In genomic region chr10:61283066-61283465, GRCh38 we compare ENCODE assay signal across 21 cellular contexts.
DNase-seq lines count a peak whose midpoint lies in the region; ATAC-seq, FAIRE-seq and TF ChIP-seq lines count a peak whose summit lies in the region.
"Had no signal": no experiment of that assay in that cellular context is flagged by ENCODE, and none has a peak within 500 bp of the region (broad histone marks: within the 10 kb centered on the region; RNA-seq: fewer than 3 reads in every experiment).

No MANE protein-coding gene starts in this region.

- H4K20me1 ChIP-seq in GM23338 (replicated peaks; ENCODE audit: insufficient read depth) (no peaks in the 10 kb centered on the region), astrocyte (ENCODE audit: insufficient read depth, low read length) (no peaks in the 10 kb centered on the region)

- DNase-seq in activated naive CD4-positive, alpha-beta T cell treated with anti-CD3 and anti-CD28 coated beads for 36 hours: peak; percentile 9
- no peak for DNase-seq in activated naive CD4-positive, alpha-beta T cell treated with Interleukin-2 at 50 U/mL for 16 hours
- DNase-seq in GM23338 (ENCODE audit: low spot score): no peak
- DNase-seq in astrocyte (ENCODE audit: low read depth): peak; percentile 56
- DNase-seq in glutamatergic neuron: no peak
- no peak for DNase-seq in CD4-positive, alpha-beta memory T cell
- no peak for DNase-seq in SK-N-DZ (ENCODE audit: low spot score)
- DNase-seq: Calu3; CD4-positive, alpha-beta T cell; DMS53; HFFc6; MM.1S; NCI-H1105; NCI-H1694 treated with DMSO at 0.1 percent for 48 hours; NCI-H2107; NCI-H2227 treated with DMSO at 0.1 percent for 48 hours; NCI-H524 treated with DMSO at 0.1 percent for 48 hours had no signal

- H3K4me1 Mint-ChIP-seq in activated naive CD4-positive, alpha-beta T cell treated with anti-CD3 and anti-CD28 coated beads for 36 hours (ENCODE audit: low read depth): peaks cover 17% of the 10 kb centered on the region
- no peaks in the 10 kb centered on the region for H3K4me1 Mint-ChIP-seq in GM23338
- H3K4me1 Mint-ChIP-seq in astrocyte (ENCODE audit: low read depth, unreplicated experiment): peaks cover 3% of the 10 kb centered on the region
- no peaks in the 10 kb centered on the region for H3K4me1 Mint-ChIP-seq in glutamatergic neuron (ENCODE audit: low read depth, unreplicated experiment)
- peaks cover 18 to 25% (median 23%) of the 10 kb centered on the region in 4 donors for H3K4me1 Mint-ChIP-seq in CD4-positive, alpha-beta memory T cell

- CTCF ChIA-PET in activated naive CD4-positive, alpha-beta T cell treated with anti-CD3 and anti-CD28 coated beads for 36 hours (lab: Charles Lee): no interaction called here
- CTCF ChIA-PET in CD4-positive, alpha-beta memory T cell (lab: Charles Lee; ENCODE audit: partially characterized antibody): interaction anchor here (1.1 kb wide), 1 partner anchor 12 kb away, joined by 3 read pairs; no protein-coding TSS in a partner anchor

- H3K27ac Mint-ChIP-seq in activated naive CD4-positive, alpha-beta T cell treated with anti-CD3 and anti-CD28 coated beads for 36 hours: no peak overlapping the region
- H3K27ac Mint-ChIP-seq in GM23338: no peak overlapping the region
- H3K27ac Mint-ChIP-seq in astrocyte (ENCODE audit: unreplicated experiment): no peak overlapping the region
- H3K27ac Mint-ChIP-seq in glutamatergic neuron (ENCODE audit: unreplicated experiment): no peak overlapping the region
- no peak overlapping the region for H3K27ac Mint-ChIP-seq in CD4-positive, alpha-beta memory T cell
- H3K27ac Mint-ChIP-seq: B cell; CD4-positive, alpha-beta T cell; HFFc6 had no signal

- H3K9me3 Mint-ChIP-seq in activated naive CD4-positive, alpha-beta T cell treated with anti-CD3 and anti-CD28 coated beads for 36 hours: no peaks in the 10 kb centered on the region
- H3K9me3 Mint-ChIP-seq in GM23338 (no peaks in the 10 kb centered on the region), astrocyte (ENCODE audit: unreplicated experiment) (peaks cover 2% of the 10 kb centered on the region), glutamatergic neuron (ENCODE audit: unreplicated experiment) (no peaks in the 10 kb centered on the region)
- H3K9me3 Mint-ChIP-seq in CD4-positive, alpha-beta memory T cell: peaks cover 0 to 1% (median 0%) of the 10 kb centered on the region in 8 donors
- H3K9me3 Mint-ChIP-seq: CD4-positive, alpha-beta T cell; HFFc6 had no signal

- H3K4me3 Mint-ChIP-seq in activated naive CD4-positive, alpha-beta T cell treated with anti-CD3 and anti-CD28 coated beads for 36 hours: no peak overlapping the region
- H3K4me3 Mint-ChIP-seq in GM23338: no peak overlapping the region
- no peak overlapping the region for H3K4me3 Mint-ChIP-seq in astrocyte (ENCODE audit: unreplicated experiment)
- no peak overlapping the region for H3K4me3 Mint-ChIP-seq in glutamatergic neuron (ENCODE audit: unreplicated experiment)
- H3K4me3 Mint-ChIP-seq in CD4-positive, alpha-beta memory T cell: no peak overlapping the region
- H3K4me3 Mint-ChIP-seq: B cell; CD4-positive, alpha-beta T cell; HFFc6 had no signal

- no peaks in the 10 kb centered on the region for H3K36me3 Mint-ChIP-seq in activated naive CD4-positive, alpha-beta T cell treated with anti-CD3 and anti-CD28 coated beads for 36 hours (ENCODE audit: low read depth)
- no peaks in the 10 kb centered on the region for H3K36me3 Mint-ChIP-seq in GM23338 (ENCODE audit: low read depth)
- H3K36me3 Mint-ChIP-seq in astrocyte (ENCODE audit: low read depth, unreplicated experiment): peaks cover 2% of the 10 kb centered on the region
- no peaks in the 10 kb centered on the region for H3K36me3 Mint-ChIP-seq in glutamatergic neuron (ENCODE audit: unreplicated experiment)
- no peaks in the 10 kb centered on the region for H3K36me3 Mint-ChIP-seq in CD4-positive, alpha-beta memory T cell

- H3K36me3 ChIP-seq in GM23338 (ENCODE audit: insufficient read depth) (no peaks in the 10 kb centered on the region), astrocyte (ENCODE audit: insufficient read depth, low read length) (no peaks in the 10 kb centered on the region)
- no peaks in the 10 kb centered on the region for H3K36me3 ChIP-seq in CD4-positive, alpha-beta memory T cell (ENCODE audit: insufficient read depth, low read length)

- no peak for ATAC-seq in GM23338
- ATAC-seq: Panc1 had no signal

- no peak overlapping the region for H3K9ac ChIP-seq in astrocyte (ENCODE audit: low read length)
- H3K9ac ChIP-seq: KMS-11 had no signal

- no peak for FAIRE-seq in astrocyte (lab: Jason Lieb, UNC)

- POLR2A ChIA-PET in CD4-positive, alpha-beta memory T cell (lab: Charles Lee; ENCODE audit: partially characterized antibody): no interaction called here

- no peaks in the 10 kb centered on the region for H3K79me2 ChIP-seq in GM23338 (replicated peaks; ENCODE audit: insufficient read depth)
- no peaks in the 10 kb centered on the region for H3K79me2 ChIP-seq in astrocyte (ENCODE audit: insufficient read depth, low read length)

- H3K4me1 ChIP-seq in GM23338 (ENCODE audit: insufficient read depth) (no peaks in the 10 kb centered on the region), astrocyte (ENCODE audit: insufficient read depth, low read length) (no peaks in the 10 kb centered on the region)
- H3K4me1 ChIP-seq in CD4-positive, alpha-beta memory T cell (ENCODE audit: insufficient read depth, low read length): peaks cover 19% of the 10 kb centered on the region

- H3K4me3 ChIP-seq in GM23338: no peak overlapping the region
- H3K4me3 ChIP-seq in astrocyte (ENCODE audit: insufficient read depth, low read depth, low read length): no peak overlapping the region
- no peak overlapping the region for H3K4me3 ChIP-seq in CD4-positive, alpha-beta memory T cell (ENCODE audit: low read length in 2 of 2)
- H3K4me3 ChIP-seq: SK-N-MC had no signal

- H2AFZ ChIP-seq in GM23338 (peak overlapping the region; percentile 34), astrocyte (ENCODE audit: low read depth, low read length) (no peak overlapping the region)

- H3K27ac ChIP-seq in GM23338 (ENCODE audit: low read depth) (no peak overlapping the region), astrocyte (ENCODE audit: low read depth, low read length) (no peak overlapping the region)
- no peak overlapping the region for H3K27ac ChIP-seq in CD4-positive, alpha-beta memory T cell (ENCODE audit: low read depth, low read length)
- H3K27ac ChIP-seq: KMS-11, SK-N-MC had no signal

- peaks cover 10% of the 10 kb centered on the region; the same call in 1 of the 2 replicates for H3K9me2 ChIP-seq in GM23338 (ENCODE audit: insufficient read depth)

- no peaks in the 10 kb centered on the region for H3K27me3 ChIP-seq in GM23338 (ENCODE audit: insufficient read depth)
- no peaks in the 10 kb centered on the region for H3K27me3 ChIP-seq in astrocyte (ENCODE audit: insufficient read depth, low read length)
- no peaks in the 10 kb centered on the region for H3K27me3 ChIP-seq in CD4-positive, alpha-beta memory T cell (ENCODE audit: insufficient read depth, low read length)

- H3K9me3 ChIP-seq in astrocyte (ENCODE audit: insufficient read depth, low read depth, low read length): no peaks in the 10 kb centered on the region
- H3K9me3 ChIP-seq in CD4-positive, alpha-beta memory T cell (ENCODE audit: control insufficient read depth in 1 of 2, low read length in 2 of 2): no peaks in the 10 kb centered on the region

- TF ChIP-seq CTCF in GM23338 (conservative IDR thresholded peaks at IDR 0.05; ENCODE audit: low read depth in 2 of 2) (no peak), astrocyte (IDR thresholded peaks at IDR 0.05; ENCODE audit: insufficient read depth, low read depth, low read length) (no peak), glutamatergic neuron (IDR thresholded peaks at IDR 0.05; ENCODE audit: partially characterized antibody, unreplicated experiment) (no peak)

- no peaks in the 10 kb centered on the region for H3F3A ChIP-seq in GM23338 (replicated peaks; ENCODE audit: low read depth)

- H3K27me3 Mint-ChIP-seq in activated naive CD4-positive, alpha-beta T cell treated with anti-CD3 and anti-CD28 coated beads for 36 hours (ENCODE audit: low read depth): peaks cover 2% of the 10 kb centered on the region
- no peaks in the 10 kb centered on the region for H3K27me3 Mint-ChIP-seq in GM23338 (ENCODE audit: insufficient read depth, low read depth, poor library complexity)
- H3K27me3 Mint-ChIP-seq in astrocyte (ENCODE audit: low read depth, unreplicated experiment): no peaks in the 10 kb centered on the region
- H3K27me3 Mint-ChIP-seq in glutamatergic neuron (ENCODE audit: unreplicated experiment): no peaks in the 10 kb centered on the region
- no peaks in the 10 kb centered on the region for H3K27me3 Mint-ChIP-seq in CD4-positive, alpha-beta memory T cell
- H3K27me3 Mint-ChIP-seq: B cell; CD4-positive, alpha-beta T cell had no signal

- H3K4me2 ChIP-seq in GM23338: no peak overlapping the region
- no peak overlapping the region for H3K4me2 ChIP-seq in astrocyte (ENCODE audit: low read length)
- H3K4me2 ChIP-seq: KMS-11 had no signal

- intact Hi-C loops in activated naive CD4-positive, alpha-beta T cell treated with anti-CD3 and anti-CD28 coated beads for 36 hours (cut with micrococcal nuclease): loop anchor here (10.0 kb wide), 2 partner anchors 602 to 838 kb away; no protein-coding TSS in a partner anchor
- intact Hi-C loops in CD4-positive, alpha-beta memory T cell (cut with micrococcal nuclease): no loop called here

TF ChIP-seq in GM23338, 12 proteins besides CTCF, POLR2A, EP300 and RAD21 (continues in another document):
- TF ChIP-seq NANOG (IDR thresholded peaks at IDR 0.05; ENCODE audit: borderline replicate concordance) (no peak), EZH2phosphoT487 (IDR thresholded peaks at IDR 0.05; ENCODE audit: unreplicated experiment) (no peak)

Comparison
In these comparisons a context has a peak if more than half of its experiments do, and no peak if none do; other contexts are left out.
1. DNase-seq: peak in activated naive CD4-positive, alpha-beta T cell treated with anti-CD3 and anti-CD28 coated beads for 36 hours (single experiment) and astrocyte (single experiment); none in activated naive CD4-positive, alpha-beta T cell treated with Interleukin-2 at 50 U/mL for 16 hours (single experiment), GM23338 (single experiment), glutamatergic neuron (single experiment), CD4-positive, alpha-beta memory T cell (0 of 5) and SK-N-DZ (single experiment).